Comparison of ENCODE assay signal across 1 cellular context in the genomic region with DNA sequence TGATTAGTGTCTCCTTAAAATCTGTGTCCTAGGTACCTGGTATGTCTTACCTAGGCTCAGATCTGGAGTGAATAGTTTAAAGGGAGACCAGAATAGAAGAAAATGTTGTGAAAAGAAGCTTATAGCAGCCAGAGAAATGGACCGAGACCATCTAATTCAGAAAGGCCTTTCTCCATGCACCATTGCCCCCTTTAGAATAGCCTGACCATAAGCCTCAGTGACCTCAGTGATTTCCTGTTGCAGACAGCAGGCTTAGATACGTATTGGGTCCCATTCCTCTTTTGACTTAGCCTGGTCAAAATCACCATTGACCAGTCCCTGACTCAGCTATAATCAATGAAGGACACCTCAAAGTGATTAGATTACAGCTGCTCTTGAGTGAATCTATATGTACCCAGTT.
TF ChIP-seq lines count a peak whose summit lies in the region.

No MANE protein-coding gene starts in this region.

TF ChIP-seq in HepG2, 621 proteins besides CTCF, POLR2A, EP300 and RAD21 (continued from another document):
- TF ChIP-seq, protein P1, sequence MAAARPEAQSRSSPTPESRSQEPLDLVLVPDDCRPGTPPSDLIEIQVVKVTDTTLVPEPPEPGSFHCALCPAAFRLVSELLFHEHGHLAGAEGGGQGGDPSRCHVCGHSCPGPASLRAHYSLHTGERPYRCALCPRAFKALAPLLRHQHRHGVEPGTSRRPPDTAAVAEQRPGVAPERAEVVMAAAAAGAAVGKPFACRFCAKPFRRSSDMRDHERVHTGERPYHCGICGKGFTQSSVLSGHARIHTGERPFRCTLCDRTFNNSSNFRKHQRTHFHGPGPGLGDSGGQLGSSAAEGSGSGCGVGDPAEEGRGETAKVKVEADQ (CRISPR knock-in tag; IDR thresholded peaks at IDR 0.05; ENCODE audit: borderline replicate concordance): no peak
- peak; percentile 43; the same call in 1 of the 2 replicates for TF ChIP-seq MAFF (IDR thresholded peaks at IDR 0.05; ENCODE audit: low read depth, low read length)
- TF ChIP-seq ZNF563 (CRISPR knock-in tag; IDR thresholded peaks at IDR 0.05): no peak
- peak; percentile 4 to 46; a peak in 1 of 4 replicates for TF ChIP-seq MAFK (conservative IDR thresholded peaks at IDR 0.05 in 1 of 2, IDR thresholded peaks at IDR 0.05 in 1 of 2; ENCODE audit: low read length in 2 of 2)
